In the genomic region with DNA sequence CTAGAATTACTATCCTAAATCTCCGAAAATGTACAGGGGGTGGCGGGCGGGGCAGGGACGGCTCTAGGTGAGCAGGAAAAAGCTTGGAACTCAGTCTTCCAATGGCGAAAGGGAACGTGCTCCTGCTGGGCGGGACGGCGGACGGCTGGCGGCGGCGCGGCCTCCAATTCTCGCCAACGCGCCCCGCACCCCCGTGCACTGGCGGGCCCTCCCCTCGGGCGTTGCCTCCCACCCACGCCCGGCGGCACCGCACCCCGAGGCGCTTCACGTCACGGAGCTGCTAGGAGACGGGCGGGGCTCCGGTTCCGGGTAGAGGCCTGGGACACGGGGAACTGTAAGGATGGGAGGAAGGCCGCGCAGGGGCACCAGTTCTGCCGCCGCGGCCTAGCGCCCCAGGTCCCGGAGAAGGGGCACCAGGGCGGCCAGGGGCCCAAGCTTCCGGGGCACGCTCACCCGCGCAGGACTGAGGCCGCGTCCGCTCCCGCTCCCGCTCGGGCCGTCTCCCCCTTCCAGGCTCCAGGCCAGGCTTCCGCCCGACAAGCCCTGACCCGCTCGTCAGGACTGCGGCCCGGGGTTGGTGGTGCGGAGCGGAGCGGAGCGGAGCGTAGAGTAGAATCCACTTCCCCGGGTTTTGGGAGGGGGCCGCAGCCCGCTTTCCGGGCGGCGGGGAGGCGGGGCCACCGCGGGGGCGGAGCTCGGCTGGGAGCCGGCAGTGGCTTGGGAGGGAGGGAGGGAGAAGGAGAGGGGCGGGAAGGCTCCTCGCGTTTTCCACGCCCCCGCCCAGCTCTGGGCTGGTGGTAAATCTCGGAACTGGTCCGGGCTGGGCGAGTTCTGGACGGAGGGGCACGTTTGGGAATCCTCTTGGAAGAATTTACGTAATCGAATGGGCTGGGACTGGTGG, we compare ENCODE assay signal across 8 cellular contexts. TPM values are rescaled to one million over a fixed set of nuclear protein-coding genes. Genes with fewer than 3 reads are reported as not detected.
DNase-seq lines count a peak whose midpoint lies in the region; ATAC-seq and TF ChIP-seq lines count a peak whose summit lies in the region.

Gene DDX59 (minus strand): TSS at position 594 of the 901 bp plus-strand sequence. CDS start 3,167 bp downstream, outside the sequence.

- DNase-seq in GM13976 (ENCODE audit: low spot score) (peak; percentile 97), NCI-H146 treated with DMSO at 0.1 percent for 48 hours (lab: John Stamatoyannopoulos, UW; ENCODE audit: unreplicated experiment) (peak; percentile 80), amniotic epithelial cell (ENCODE audit: low read depth) (peak; percentile 96), left cardiac atrium (peak; percentile 97), progenitor cell of endocrine pancreas (ENCODE audit: low spot score, unreplicated experiment) (peak; percentile 90), ureter (ENCODE audit: low spot score) (peak; percentile 97)

- no peaks in the 10 kb centered on the region for H3K27me3 Mint-ChIP-seq in progenitor cell of endocrine pancreas

- ATAC-seq in HG02870 (IDR thresholded peaks at IDR 0.05; ENCODE audit: unreplicated experiment) = peak; percentile 86
- ATAC-seq in left cardiac atrium = peak; percentile 94 to 97

- TF ChIP-seq CTCF in GM13976 (IDR thresholded peaks at IDR 0.05; ENCODE audit: borderline replicate concordance, control extremely low read depth, extremely low read depth, insufficient read depth, missing control alignments) = no peak
- TF ChIP-seq CTCF in progenitor cell of endocrine pancreas (IDR thresholded peaks at IDR 0.05; ENCODE audit: unreplicated experiment) = no peak

- in situ Hi-C loops in GM13976 (cut with MboI; ENCODE audit: low sequenced_read_pairs, unreplicated experiment) = no loop called here

- peak within 1 kb of the TSS; percentile 91 for H3K4me3 Mint-ChIP-seq in progenitor cell of endocrine pancreas (ENCODE audit: low read depth)

- intact Hi-C loops in T-helper 1 cell treated with Interleukin-12 subunit alpha and Interleukin-12 subunit beta and Interleukin-4 antibody, amounts not matched to agents 30 ng/mL and 1 ng/mL, for 36 hours (cut with micrococcal nuclease) = loop anchor here (1.0 to 10.0 kb wide), 8 partner anchors 49 to 1735 kb away; partner anchors contain the start of genes CAMSAP2, KIF14, KIF21B and TMEM9
- intact Hi-C loops in left cardiac atrium (cut with DNase I) = loop anchor here in 1 of 2 donors (1.0 kb wide), 1 partner anchor 70 kb away; no protein-coding TSS in a partner anchor

- peak within 1 kb of the TSS; percentile 96 for H3K27ac Mint-ChIP-seq in progenitor cell of endocrine pancreas

- H3K9me3 Mint-ChIP-seq in progenitor cell of endocrine pancreas (ENCODE audit: low read depth) = no peaks in the 10 kb centered on the region

- peaks cover 5% of the 10 kb centered on the region for H3K36me3 Mint-ChIP-seq in progenitor cell of endocrine pancreas (ENCODE audit: insufficient read depth)

- peaks cover 16% of the 10 kb centered on the region for H3K4me1 Mint-ChIP-seq in progenitor cell of endocrine pancreas (ENCODE audit: low read depth)

RNA-seq across cellular contexts. Expression of gene DDX59, which starts in this region (rescaled TPM):
- 21.3 and 24.3 TPM in 2 replicates for total RNA-seq in T-helper 1 cell treated with Interleukin-12 subunit alpha and Interleukin-12 subunit beta and Interleukin-4 antibody, amounts not matched to agents 30 ng/mL and 1 ng/mL, for 36 hours
- 10 to 100 TPM in 1 of 2 donors, 1 to 10 TPM in 1; 9.7 to 11.9 TPM for total RNA-seq in left cardiac atrium
- 19.2 and 21.6 TPM in 2 replicates for total RNA-seq in progenitor cell of endocrine pancreas
- total RNA-seq in ureter = 30.6 TPM

Comparison
In these comparisons a context has a peak if more than half of its experiments do, and no peak if none do; other contexts are left out.
1. Peak in every context shown above with its lines: DNase-seq and ATAC-seq.